Comparison of ENCODE assay signal across 1 cellular context in genomic region chr6:10554826-10555225, GRCh38.
TF ChIP-seq lines count a peak whose summit lies in the region.

No MANE protein-coding gene starts in this region.

TF ChIP-seq in GM23338, 12 proteins besides CTCF, POLR2A, EP300 and RAD21:
- TF ChIP-seq POLR2AphosphoS5 (IDR thresholded peaks at IDR 0.05; ENCODE audit: low read depth) = no peak
- TF ChIP-seq NANOG (IDR thresholded peaks at IDR 0.05; ENCODE audit: borderline replicate concordance) = peak; percentile 43; the same call in 1 of the 2 replicates
- no peak for TF ChIP-seq REST (IDR thresholded peaks at IDR 0.05; ENCODE audit: unreplicated experiment)
- no peak for TF ChIP-seq JUNB (IDR thresholded peaks at IDR 0.05; ENCODE audit: unreplicated experiment)
- TF ChIP-seq ZNF114 (CRISPR knock-in tag; IDR thresholded peaks at IDR 0.05) = no peak
- TF ChIP-seq EZH2phosphoT487 (IDR thresholded peaks at IDR 0.05; ENCODE audit: unreplicated experiment) = no peak
- TF ChIP-seq EZH2 (IDR thresholded peaks at IDR 0.05; ENCODE audit: low read depth, unreplicated experiment) = no peak
- 0 out of 2 replicates have a peak, but pooled peaks have one; percentile 23 for TF ChIP-seq ZNF462 (CRISPR knock-in tag; IDR thresholded peaks at IDR 0.05)
- peak; percentile 30; the same call in 1 of the 2 replicates for TF ChIP-seq CREB1 (CRISPR knock-in tag; IDR thresholded peaks at IDR 0.05; ENCODE audit: low read depth)
- TF ChIP-seq ETS1 (IDR thresholded peaks at IDR 0.05) = peak; percentile 55
- TF ChIP-seq STAT1 (IDR thresholded peaks at IDR 0.05; ENCODE audit: unreplicated experiment) = no peak
- no peak for TF ChIP-seq ZNF331 (CRISPR knock-in tag; IDR thresholded peaks at IDR 0.05; ENCODE audit: low read depth)
